In genomic region chr6:157322792-157323113, GRCh38 we compare ENCODE assay signal across 7 cellular contexts. TPM values are rescaled to one million over a fixed set of nuclear protein-coding genes. Genes with fewer than 3 reads are reported as not detected.
DNase-seq lines count a peak whose midpoint lies in the region; FAIRE-seq and TF ChIP-seq lines count a peak whose summit lies in the region.

No MANE protein-coding gene starts in this region.

- H3K9me1 ChIP-seq in keratinocyte (ENCODE audit: control insufficient read depth, extremely low read depth, insufficient read depth, low read length), result no peaks in the 10 kb centered on the region

- H3K27me3 ChIP-seq in HUES6 (ENCODE audit: control insufficient read depth, insufficient read depth, low read length), result peaks cover 16% of the 10 kb centered on the region
- no peaks in the 10 kb centered on the region for H3K27me3 ChIP-seq in keratinocyte (ENCODE audit: control insufficient read depth, extremely low read depth, insufficient read depth, low read length)
- H3K27me3 ChIP-seq in stomach smooth muscle (ENCODE audit: control insufficient read depth in 1 of 2, insufficient read depth in 2 of 2, low read length in 2 of 2), result no peaks in the 10 kb centered on the region

- dilution Hi-C loops in keratinocyte (cut with MboI; ENCODE audit: extremely low pct_ligation_motif_present, low sequenced_read_pairs), result no loop called here

- H3K36me3 ChIP-seq in HUES6 (ENCODE audit: control insufficient read depth, insufficient read depth, low read length), result peaks cover 15% of the 10 kb centered on the region; the same call in 1 of the 2 replicates
- H3K36me3 ChIP-seq in keratinocyte (ENCODE audit: control insufficient read depth in 2 of 2, extremely low read depth in 1 of 2, insufficient read depth in 2 of 2, low read length in 2 of 2), result peaks cover 4 to 5% of the 10 kb centered on the region in 2 experiments
- H3K36me3 ChIP-seq in stomach smooth muscle (ENCODE audit: control insufficient read depth in 2 of 2, insufficient read depth in 2 of 2, low read length in 2 of 2), result peaks cover 7 to 11% of the 10 kb centered on the region in 2 donors

- peaks cover 23% of the 10 kb centered on the region for H3K4me1 Mint-ChIP-seq in activated naive CD8-positive, alpha-beta T cell treated with anti-CD3 and anti-CD28 coated beads for 36 hours

- H3K4me2 ChIP-seq in keratinocyte (ENCODE audit: control insufficient read depth, extremely low read depth, insufficient read depth, low read depth, low read length), result peak overlapping the region; percentile 59

- TF ChIP-seq CTCF in keratinocyte (optimal IDR thresholded peaks at IDR 0.05 in 1 of 3, IDR thresholded peaks at IDR 0.05 in 1 of 3, conservative IDR thresholded peaks at IDR 0.05 in 1 of 3; ENCODE audit: extremely low read depth in 1 of 3, insufficient read depth in 2 of 3, low read length in 3 of 3), result no peak

- peak overlapping the region; percentile 91 for H3K27ac Mint-ChIP-seq in activated naive CD8-positive, alpha-beta T cell treated with anti-CD3 and anti-CD28 coated beads for 36 hours

- H3K4me3 ChIP-seq in HUES6 (ENCODE audit: low read depth, low read length) (peak overlapping the region; percentile 95), keratinocyte (ENCODE audit: control insufficient read depth in 2 of 3, extremely low read depth in 1 of 3, insufficient read depth in 2 of 3, low read depth in 1 of 3, low read length in 3 of 3) (peak overlapping the region; percentile 67 to 80 (median 77)), stomach smooth muscle (ENCODE audit: low read length in 2 of 2) (peak overlapping the region; percentile 73 to 94)

- H2AFZ ChIP-seq in keratinocyte (ENCODE audit: control insufficient read depth, low read length), result peak overlapping the region; percentile 28

- no peak for FAIRE-seq in keratinocyte (lab: Jason Lieb, UNC)
- no peak for FAIRE-seq in RCC 7860 (lab: Jason Lieb, UNC)

- no peak for DNase-seq in activated naive CD8-positive, alpha-beta T cell treated with anti-CD3 and anti-CD28 coated beads for 36 hours
- DNase-seq in keratinocyte (ENCODE audit: low read depth, low spot score) (no peak), RCC 7860 (ENCODE audit: low spot score) (no peak), SIG-M5 treated with dmso at 0.1 percent for 504 hours (lab: John Stamatoyannopoulos, UW; ENCODE audit: unreplicated experiment) (no peak), NCI-H226 (no peak)

- H3K79me2 ChIP-seq in keratinocyte (ENCODE audit: control insufficient read depth, insufficient read depth, low read length), result peaks cover 7% of the 10 kb centered on the region

- H3K4me1 ChIP-seq in HUES6 (ENCODE audit: control insufficient read depth, insufficient read depth, low read length) (peaks cover 3% of the 10 kb centered on the region; the same call in 1 of the 2 replicates), keratinocyte (ENCODE audit: control insufficient read depth, extremely low read depth, insufficient read depth, low read length) (peaks cover 28% of the 10 kb centered on the region), stomach smooth muscle (ENCODE audit: control insufficient read depth, insufficient read depth, low read length) (peaks cover 10% of the 10 kb centered on the region)

- H3K9ac ChIP-seq in HUES6 (ENCODE audit: low read length), result peak overlapping the region; percentile 90
- H3K9ac ChIP-seq in keratinocyte (ENCODE audit: control insufficient read depth, extremely low read depth, insufficient read depth, low read length), result peak overlapping the region; percentile 92
- peak overlapping the region; percentile 97 to 98 for H3K9ac ChIP-seq in stomach smooth muscle (ENCODE audit: low read length in 2 of 2)

- H3K36me3 Mint-ChIP-seq in activated naive CD8-positive, alpha-beta T cell treated with anti-CD3 and anti-CD28 coated beads for 36 hours, result peaks cover under 1% of the 10 kb centered on the region

- H3K4me3 Mint-ChIP-seq in activated naive CD8-positive, alpha-beta T cell treated with anti-CD3 and anti-CD28 coated beads for 36 hours, result peak overlapping the region; percentile 96

- H4K20me1 ChIP-seq in keratinocyte (ENCODE audit: control insufficient read depth, extremely low read depth, insufficient read depth, low read length), result no peaks in the 10 kb centered on the region

- H3K9me3 ChIP-seq in HUES6 (ENCODE audit: control insufficient read depth, insufficient read depth, low read depth, low read length) (no peaks in the 10 kb centered on the region), keratinocyte (ENCODE audit: control insufficient read depth, low read depth, low read length) (no peaks in the 10 kb centered on the region), stomach smooth muscle (ENCODE audit: control insufficient read depth in 2 of 2, low read length in 2 of 2) (no peaks in the 10 kb centered on the region)

- H3K27me3 Mint-ChIP-seq in activated naive CD8-positive, alpha-beta T cell treated with anti-CD3 and anti-CD28 coated beads for 36 hours, result peaks cover 33% of the 10 kb centered on the region

- H3K27ac ChIP-seq in HUES6 (ENCODE audit: low read depth, low read length) (no peak overlapping the region), keratinocyte (ENCODE audit: control insufficient read depth, insufficient read depth, low read length) (peak overlapping the region; percentile 76), stomach smooth muscle (ENCODE audit: low read length) (peak overlapping the region; percentile 97)

- no peaks in the 10 kb centered on the region for H3K9me3 Mint-ChIP-seq in activated naive CD8-positive, alpha-beta T cell treated with anti-CD3 and anti-CD28 coated beads for 36 hours

RNA-seq across cellular contexts. Expression of gene TMEM242, which starts 0.6 kb away (rescaled TPM):
- total RNA-seq in activated naive CD8-positive, alpha-beta T cell treated with anti-CD3 and anti-CD28 coated beads for 36 hours, result 10 to 100 TPM; 10.2 to 10.5 TPM
- polyA plus RNA-seq in keratinocyte, result 8.1 to 11.0 TPM (median 9.3 TPM) in 3 replicates
- 6.9 TPM for polyA plus RNA-seq in keratinocyte (2011; ENCODE audit: low read depth)
- polyA plus RNA-seq in keratinocyte (2011; cell fraction: cytosol; rRNA removed), result 7.6 and 11.3 TPM in 2 replicates
- polyA plus RNA-seq in keratinocyte (2011; cell fraction: nucleus; rRNA removed), result 9.7 and 10.8 TPM in 2 replicates
- polyA plus RNA-seq in keratinocyte (2012; ENCODE audit: low replicate concordance), result 8.4 and 10.3 TPM in 2 replicates
- polyA minus RNA-seq in keratinocyte, result 0.69 to 3.6 TPM (median 2.1 TPM) in 3 replicates
- polyA minus RNA-seq in keratinocyte (2011; cell fraction: cytosol; rRNA and poly(A)+ RNA removed), result 3.8 TPM
- polyA minus RNA-seq in keratinocyte (2011; cell fraction: nucleus; rRNA and poly(A)+ RNA removed), result 3.0 and 8.1 TPM in 2 replicates

RNA-seq across cellular contexts. Expression of gene ZDHHC14, which starts 58.2 kb away (rescaled TPM):
- total RNA-seq in activated naive CD8-positive, alpha-beta T cell treated with anti-CD3 and anti-CD28 coated beads for 36 hours, result 1 to 10 TPM; 2.9 to 3.5 TPM
- 4.9 to 6.7 TPM (median 6.4 TPM) in 3 replicates for polyA plus RNA-seq in keratinocyte
- polyA plus RNA-seq in keratinocyte (2011; ENCODE audit: low read depth), result 1.6 TPM
- 4.3 and 6.5 TPM in 2 replicates for polyA plus RNA-seq in keratinocyte (2011; cell fraction: cytosol; rRNA removed)
- 10.8 and 11.4 TPM in 2 replicates for polyA plus RNA-seq in keratinocyte (2011; cell fraction: nucleus; rRNA removed)
- 4.2 and 7.0 TPM in 2 replicates for polyA plus RNA-seq in keratinocyte (2012; ENCODE audit: low replicate concordance)
- polyA minus RNA-seq in keratinocyte, result 2.9 to 5.5 TPM (median 3.6 TPM) in 3 replicates
- 5.0 TPM for polyA minus RNA-seq in keratinocyte (2011; cell fraction: cytosol; rRNA and poly(A)+ RNA removed)
- polyA minus RNA-seq in keratinocyte (2011; cell fraction: nucleus; rRNA and poly(A)+ RNA removed), result 5.8 and 9.5 TPM in 2 replicates
